1 cellular context compared by ENCODE assay signal in the genomic region with DNA sequence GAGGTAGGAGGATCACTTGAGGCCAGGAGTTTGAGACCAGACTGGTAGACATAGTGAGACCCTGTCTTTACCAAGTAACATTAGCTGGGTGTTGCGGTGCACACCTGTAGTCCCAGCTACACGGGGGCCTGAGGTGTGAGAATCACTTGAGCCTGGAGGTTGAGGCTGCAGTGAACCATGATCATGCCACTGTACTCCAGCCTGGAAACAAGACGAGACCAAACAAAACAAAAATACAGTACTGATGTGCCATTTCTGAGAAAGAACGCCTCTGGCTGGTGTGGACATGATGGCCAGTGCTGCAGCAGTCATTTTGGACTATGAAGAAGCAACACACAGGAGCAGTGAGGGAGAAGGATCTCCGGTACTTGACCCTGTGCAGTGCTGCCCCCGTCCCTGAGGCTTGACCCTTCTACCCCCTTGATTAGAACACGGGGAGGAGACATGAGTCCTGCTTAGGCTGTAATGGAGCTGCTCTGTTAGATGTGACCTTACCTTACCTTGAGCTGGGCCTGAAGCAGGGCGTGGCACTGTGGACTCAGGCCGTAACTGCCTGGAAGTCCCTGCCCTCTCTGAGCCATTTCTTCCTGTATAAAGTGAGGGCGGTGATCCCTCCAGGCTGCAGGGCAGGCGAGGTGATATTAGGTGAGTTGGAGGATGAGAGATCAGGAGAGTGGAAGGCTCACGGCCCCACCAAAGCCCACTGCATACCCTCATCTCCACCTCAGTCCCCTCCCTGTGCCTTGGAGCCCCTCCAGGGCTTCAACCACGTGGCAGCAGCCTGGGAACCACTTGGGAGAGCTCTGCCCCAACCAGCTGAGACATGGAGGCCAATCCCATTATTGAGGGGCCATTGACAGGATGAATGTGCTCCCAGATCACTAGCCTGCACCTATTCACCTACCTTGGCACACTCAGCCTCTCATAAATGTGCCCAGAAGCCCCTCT.
TF ChIP-seq lines count a peak whose summit lies in the region.

No MANE protein-coding gene starts in this region.

TF ChIP-seq in K562, 482 proteins besides CTCF, POLR2A, EP300 and RAD21 (continued from another document and continues in another):
- TF ChIP-seq, protein P1, sequence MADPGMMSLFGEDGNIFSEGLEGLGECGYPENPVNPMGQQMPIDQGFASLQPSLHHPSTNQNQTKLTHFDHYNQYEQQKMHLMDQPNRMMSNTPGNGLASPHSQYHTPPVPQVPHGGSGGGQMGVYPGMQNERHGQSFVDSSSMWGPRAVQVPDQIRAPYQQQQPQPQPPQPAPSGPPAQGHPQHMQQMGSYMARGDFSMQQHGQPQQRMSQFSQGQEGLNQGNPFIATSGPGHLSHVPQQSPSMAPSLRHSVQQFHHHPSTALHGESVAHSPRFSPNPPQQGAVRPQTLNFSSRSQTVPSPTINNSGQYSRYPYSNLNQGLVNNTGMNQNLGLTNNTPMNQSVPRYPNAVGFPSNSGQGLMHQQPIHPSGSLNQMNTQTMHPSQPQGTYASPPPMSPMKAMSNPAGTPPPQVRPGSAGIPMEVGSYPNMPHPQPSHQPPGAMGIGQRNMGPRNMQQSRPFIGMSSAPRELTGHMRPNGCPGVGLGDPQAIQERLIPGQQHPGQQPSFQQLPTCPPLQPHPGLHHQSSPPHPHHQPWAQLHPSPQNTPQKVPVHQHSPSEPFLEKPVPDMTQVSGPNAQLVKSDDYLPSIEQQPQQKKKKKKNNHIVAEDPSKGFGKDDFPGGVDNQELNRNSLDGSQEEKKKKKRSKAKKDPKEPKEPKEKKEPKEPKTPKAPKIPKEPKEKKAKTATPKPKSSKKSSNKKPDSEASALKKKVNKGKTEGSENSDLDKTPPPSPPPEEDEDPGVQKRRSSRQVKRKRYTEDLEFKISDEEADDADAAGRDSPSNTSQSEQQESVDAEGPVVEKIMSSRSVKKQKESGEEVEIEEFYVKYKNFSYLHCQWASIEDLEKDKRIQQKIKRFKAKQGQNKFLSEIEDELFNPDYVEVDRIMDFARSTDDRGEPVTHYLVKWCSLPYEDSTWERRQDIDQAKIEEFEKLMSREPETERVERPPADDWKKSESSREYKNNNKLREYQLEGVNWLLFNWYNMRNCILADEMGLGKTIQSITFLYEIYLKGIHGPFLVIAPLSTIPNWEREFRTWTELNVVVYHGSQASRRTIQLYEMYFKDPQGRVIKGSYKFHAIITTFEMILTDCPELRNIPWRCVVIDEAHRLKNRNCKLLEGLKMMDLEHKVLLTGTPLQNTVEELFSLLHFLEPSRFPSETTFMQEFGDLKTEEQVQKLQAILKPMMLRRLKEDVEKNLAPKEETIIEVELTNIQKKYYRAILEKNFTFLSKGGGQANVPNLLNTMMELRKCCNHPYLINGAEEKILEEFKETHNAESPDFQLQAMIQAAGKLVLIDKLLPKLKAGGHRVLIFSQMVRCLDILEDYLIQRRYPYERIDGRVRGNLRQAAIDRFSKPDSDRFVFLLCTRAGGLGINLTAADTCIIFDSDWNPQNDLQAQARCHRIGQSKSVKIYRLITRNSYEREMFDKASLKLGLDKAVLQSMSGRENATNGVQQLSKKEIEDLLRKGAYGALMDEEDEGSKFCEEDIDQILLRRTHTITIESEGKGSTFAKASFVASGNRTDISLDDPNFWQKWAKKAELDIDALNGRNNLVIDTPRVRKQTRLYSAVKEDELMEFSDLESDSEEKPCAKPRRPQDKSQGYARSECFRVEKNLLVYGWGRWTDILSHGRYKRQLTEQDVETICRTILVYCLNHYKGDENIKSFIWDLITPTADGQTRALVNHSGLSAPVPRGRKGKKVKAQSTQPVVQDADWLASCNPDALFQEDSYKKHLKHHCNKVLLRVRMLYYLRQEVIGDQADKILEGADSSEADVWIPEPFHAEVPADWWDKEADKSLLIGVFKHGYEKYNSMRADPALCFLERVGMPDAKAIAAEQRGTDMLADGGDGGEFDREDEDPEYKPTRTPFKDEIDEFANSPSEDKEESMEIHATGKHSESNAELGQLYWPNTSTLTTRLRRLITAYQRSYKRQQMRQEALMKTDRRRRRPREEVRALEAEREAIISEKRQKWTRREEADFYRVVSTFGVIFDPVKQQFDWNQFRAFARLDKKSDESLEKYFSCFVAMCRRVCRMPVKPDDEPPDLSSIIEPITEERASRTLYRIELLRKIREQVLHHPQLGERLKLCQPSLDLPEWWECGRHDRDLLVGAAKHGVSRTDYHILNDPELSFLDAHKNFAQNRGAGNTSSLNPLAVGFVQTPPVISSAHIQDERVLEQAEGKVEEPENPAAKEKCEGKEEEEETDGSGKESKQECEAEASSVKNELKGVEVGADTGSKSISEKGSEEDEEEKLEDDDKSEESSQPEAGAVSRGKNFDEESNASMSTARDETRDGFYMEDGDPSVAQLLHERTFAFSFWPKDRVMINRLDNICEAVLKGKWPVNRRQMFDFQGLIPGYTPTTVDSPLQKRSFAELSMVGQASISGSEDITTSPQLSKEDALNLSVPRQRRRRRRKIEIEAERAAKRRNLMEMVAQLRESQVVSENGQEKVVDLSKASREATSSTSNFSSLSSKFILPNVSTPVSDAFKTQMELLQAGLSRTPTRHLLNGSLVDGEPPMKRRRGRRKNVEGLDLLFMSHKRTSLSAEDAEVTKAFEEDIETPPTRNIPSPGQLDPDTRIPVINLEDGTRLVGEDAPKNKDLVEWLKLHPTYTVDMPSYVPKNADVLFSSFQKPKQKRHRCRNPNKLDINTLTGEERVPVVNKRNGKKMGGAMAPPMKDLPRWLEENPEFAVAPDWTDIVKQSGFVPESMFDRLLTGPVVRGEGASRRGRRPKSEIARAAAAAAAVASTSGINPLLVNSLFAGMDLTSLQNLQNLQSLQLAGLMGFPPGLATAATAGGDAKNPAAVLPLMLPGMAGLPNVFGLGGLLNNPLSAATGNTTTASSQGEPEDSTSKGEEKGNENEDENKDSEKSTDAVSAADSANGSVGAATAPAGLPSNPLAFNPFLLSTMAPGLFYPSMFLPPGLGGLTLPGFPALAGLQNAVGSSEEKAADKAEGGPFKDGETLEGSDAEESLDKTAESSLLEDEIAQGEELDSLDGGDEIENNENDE (IDR thresholded peaks at IDR 0.05; ENCODE audit: low read depth, low read length), result no peak
- TF ChIP-seq, protein P2, sequence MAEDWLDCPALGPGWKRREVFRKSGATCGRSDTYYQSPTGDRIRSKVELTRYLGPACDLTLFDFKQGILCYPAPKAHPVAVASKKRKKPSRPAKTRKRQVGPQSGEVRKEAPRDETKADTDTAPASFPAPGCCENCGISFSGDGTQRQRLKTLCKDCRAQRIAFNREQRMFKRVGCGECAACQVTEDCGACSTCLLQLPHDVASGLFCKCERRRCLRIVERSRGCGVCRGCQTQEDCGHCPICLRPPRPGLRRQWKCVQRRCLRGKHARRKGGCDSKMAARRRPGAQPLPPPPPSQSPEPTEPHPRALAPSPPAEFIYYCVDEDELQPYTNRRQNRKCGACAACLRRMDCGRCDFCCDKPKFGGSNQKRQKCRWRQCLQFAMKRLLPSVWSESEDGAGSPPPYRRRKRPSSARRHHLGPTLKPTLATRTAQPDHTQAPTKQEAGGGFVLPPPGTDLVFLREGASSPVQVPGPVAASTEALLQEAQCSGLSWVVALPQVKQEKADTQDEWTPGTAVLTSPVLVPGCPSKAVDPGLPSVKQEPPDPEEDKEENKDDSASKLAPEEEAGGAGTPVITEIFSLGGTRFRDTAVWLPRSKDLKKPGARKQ (CRISPR knock-in tag; IDR thresholded peaks at IDR 0.05), result no peak
- TF ChIP-seq, protein P3, sequence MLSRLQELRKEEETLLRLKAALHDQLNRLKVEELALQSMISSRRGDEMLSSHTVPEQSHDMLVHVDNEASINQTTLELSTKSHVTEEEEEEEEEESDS (CRISPR knock-in tag; IDR thresholded peaks at IDR 0.05), result no peak
- peak; percentile 42; the same call in 1 of the 2 replicates for TF ChIP-seq ZBTB7A (IDR thresholded peaks at IDR 0.05; ENCODE audit: borderline replicate concordance, control insufficient read depth, low read depth, low read length)
- no peak for TF ChIP-seq TGIF2 (CRISPR knock-in tag; IDR thresholded peaks at IDR 0.05)
- TF ChIP-seq, protein P4, sequence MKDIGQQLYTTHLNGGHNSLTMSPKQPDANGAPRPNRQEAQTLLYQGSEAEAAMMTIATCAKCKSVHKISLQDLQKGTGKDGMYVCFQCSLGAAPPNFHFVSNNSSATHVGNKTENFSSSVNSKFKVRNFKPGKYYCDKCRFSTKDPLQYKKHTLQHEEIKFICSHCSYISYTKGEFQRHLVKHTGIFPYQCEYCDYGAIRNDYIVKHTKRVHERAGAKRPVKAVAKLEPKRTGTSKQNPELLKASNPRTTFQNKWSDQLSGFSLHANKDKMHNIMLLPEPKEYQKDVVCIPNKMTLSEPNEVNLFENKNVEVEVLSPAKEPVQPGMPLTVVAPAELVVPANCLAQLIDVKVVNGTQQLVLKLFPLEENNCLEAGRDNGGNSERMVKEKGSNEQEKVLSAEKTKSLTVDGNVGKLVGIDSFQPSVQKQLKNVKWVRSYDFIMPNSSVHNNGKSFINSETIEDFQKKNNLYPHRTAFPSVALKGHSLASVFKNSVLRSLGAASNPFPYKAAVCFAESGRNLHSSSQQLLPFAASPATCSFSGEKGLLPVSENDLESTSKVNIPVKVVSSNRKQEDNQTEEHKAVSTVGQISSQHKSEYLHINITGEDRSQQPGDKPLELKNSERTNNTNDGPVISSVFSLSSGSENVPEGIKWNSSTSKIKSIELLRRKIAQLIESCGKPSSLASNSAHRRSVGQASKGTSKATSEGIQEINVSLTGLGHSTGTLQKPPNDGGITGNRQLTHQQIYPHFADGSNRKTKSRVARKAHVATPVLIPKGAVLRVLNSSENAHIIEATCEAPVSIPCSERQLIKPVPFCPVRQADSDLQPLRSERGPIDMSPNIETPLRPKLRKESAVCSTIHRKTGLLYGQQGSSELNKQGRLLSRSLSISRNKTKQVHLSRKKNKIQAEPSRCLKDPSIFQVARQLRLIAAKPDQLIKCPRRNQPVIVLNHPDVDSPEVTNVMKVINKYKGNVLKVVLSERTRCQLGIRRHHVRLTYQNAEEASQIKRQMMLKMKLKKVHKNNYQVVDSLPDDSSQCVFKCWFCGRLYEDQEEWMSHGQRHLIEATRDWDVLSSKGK (CRISPR knock-in tag; IDR thresholded peaks at IDR 0.05), result no peak
- no peak for TF ChIP-seq TBP (optimal IDR thresholded peaks at IDR 0.05; ENCODE audit: low read depth, low read length)
- TF ChIP-seq HDAC1 (IDR thresholded peaks at IDR 0.05), result no peak
- TF ChIP-seq E2F1 (CRISPR knock-in tag; IDR thresholded peaks at IDR 0.05), result no peak
- TF ChIP-seq TAL1 (IDR thresholded peaks at IDR 0.05), result no peak; the same call in 1 of the 2 replicates
- no peak for TF ChIP-seq RBM34 (IDR thresholded peaks at IDR 0.05; ENCODE audit: borderline replicate concordance, insufficient read depth, low read length)
- no peak for TF ChIP-seq UBTF (IDR thresholded peaks at IDR 0.05; ENCODE audit: borderline replicate concordance in 1 of 2, low read depth in 2 of 2, low read length in 2 of 2)
- TF ChIP-seq, protein P5, sequence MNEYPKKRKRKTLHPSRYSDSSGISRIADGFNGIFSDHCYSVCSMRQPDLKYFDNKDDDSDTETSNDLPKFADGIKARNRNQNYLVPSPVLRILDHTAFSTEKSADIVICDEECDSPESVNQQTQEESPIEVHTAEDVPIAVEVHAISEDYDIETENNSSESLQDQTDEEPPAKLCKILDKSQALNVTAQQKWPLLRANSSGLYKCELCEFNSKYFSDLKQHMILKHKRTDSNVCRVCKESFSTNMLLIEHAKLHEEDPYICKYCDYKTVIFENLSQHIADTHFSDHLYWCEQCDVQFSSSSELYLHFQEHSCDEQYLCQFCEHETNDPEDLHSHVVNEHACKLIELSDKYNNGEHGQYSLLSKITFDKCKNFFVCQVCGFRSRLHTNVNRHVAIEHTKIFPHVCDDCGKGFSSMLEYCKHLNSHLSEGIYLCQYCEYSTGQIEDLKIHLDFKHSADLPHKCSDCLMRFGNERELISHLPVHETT (CRISPR knock-in tag; conservative IDR thresholded peaks at IDR 0.05 in 1 of 2, IDR thresholded peaks at IDR 0.05 in 1 of 2), result no peak
- no peak; the same call in 1 of the 2 replicates for TF ChIP-seq L3MBTL2 (IDR thresholded peaks at IDR 0.05)
- no peak for TF ChIP-seq GABPB2 (CRISPR knock-in tag; conservative IDR thresholded peaks at IDR 0.05)
- TF ChIP-seq, protein P6, sequence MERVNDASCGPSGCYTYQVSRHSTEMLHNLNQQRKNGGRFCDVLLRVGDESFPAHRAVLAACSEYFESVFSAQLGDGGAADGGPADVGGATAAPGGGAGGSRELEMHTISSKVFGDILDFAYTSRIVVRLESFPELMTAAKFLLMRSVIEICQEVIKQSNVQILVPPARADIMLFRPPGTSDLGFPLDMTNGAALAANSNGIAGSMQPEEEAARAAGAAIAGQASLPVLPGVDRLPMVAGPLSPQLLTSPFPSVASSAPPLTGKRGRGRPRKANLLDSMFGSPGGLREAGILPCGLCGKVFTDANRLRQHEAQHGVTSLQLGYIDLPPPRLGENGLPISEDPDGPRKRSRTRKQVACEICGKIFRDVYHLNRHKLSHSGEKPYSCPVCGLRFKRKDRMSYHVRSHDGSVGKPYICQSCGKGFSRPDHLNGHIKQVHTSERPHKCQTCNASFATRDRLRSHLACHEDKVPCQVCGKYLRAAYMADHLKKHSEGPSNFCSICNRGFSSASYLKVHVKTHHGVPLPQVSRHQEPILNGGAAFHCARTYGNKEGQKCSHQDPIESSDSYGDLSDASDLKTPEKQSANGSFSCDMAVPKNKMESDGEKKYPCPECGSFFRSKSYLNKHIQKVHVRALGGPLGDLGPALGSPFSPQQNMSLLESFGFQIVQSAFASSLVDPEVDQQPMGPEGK (CRISPR knock-in tag; IDR thresholded peaks at IDR 0.05; ENCODE audit: borderline replicate concordance), result no peak
- no peak for TF ChIP-seq ARID2 (IDR thresholded peaks at IDR 0.05)
- no peak for TF ChIP-seq SRSF3 (IDR thresholded peaks at IDR 0.05; ENCODE audit: insufficient read depth, low read length)
- TF ChIP-seq RNF2 (IDR thresholded peaks at IDR 0.05), result no peak
- TF ChIP-seq ZNF24 (IDR thresholded peaks at IDR 0.05), result 0 out of 2 replicates have a peak, but pooled peaks have one; percentile 23
- no peak for TF ChIP-seq CREBBP (IDR thresholded peaks at IDR 0.05; ENCODE audit: low read depth, low read length)
- TF ChIP-seq HLTF (IDR thresholded peaks at IDR 0.05), result peak; percentile 86
- no peak for TF ChIP-seq PCBP2 (IDR thresholded peaks at IDR 0.05; ENCODE audit: low read depth, low read length, poor library complexity, severe bottlenecking)
